In genomic region chr1:246566808-246567154, GRCh38 we compare ENCODE assay signal across 1 cellular context.
TF ChIP-seq lines count a peak whose summit lies in the region.

No MANE protein-coding gene starts in this region.

TF ChIP-seq in endothelial cell of umbilical vein, 7 proteins besides CTCF, POLR2A, EP300 and RAD21 (continued from another document):
- TF ChIP-seq MYC (IDR thresholded peaks at IDR 0.05; ENCODE audit: low read depth, low read length) = no peak
